In the genomic region with DNA sequence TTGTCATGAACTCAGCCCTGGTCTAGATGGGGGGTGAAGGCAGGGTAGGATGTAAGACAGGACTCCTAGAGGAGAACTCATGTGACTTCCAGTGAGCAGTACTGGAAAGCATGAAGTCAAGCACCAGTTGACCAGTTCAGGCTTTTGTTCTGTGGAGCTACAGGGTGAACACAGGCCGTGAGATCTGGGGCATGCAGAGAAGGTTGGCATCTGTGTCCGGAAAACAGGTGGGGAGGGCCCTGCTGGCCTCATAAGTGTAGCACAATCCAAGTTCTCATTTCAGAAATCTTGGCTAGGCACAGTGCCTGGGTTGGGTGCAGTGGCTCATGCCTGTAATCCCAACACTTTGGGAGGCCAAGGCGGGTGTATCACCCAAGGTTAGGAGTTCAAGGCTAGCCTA, we compare ENCODE assay signal across 29 cellular contexts.
"Had no signal": no experiment of that assay in that cellular context is flagged by ENCODE, and none has a peak within 500 bp of the region (broad histone marks: within the 10 kb centered on the region; RNA-seq: fewer than 3 reads in every experiment).

No MANE protein-coding gene starts in this region.

- H3K4me2 ChIP-seq: neural progenitor cell had no signal

- FAIRE-seq: endothelial cell of umbilical vein, small intestine had no signal

- H3K9me3 Mint-ChIP-seq: dendritic cell treated with granulocyte-macrophage colony-stimulating factor and Interleukin-4, amounts not matched to agents 40 ng/mL and 50 ng/mL, for 4 days; immature natural killer cell; memory B cell; nephron; neural progenitor cell; stimulated activated naive CD8-positive, alpha-beta T cell treated with anti-CD3 and anti-CD28 coated beads, Interleukin-15, amount 100 ng/mL, for 72 hours had no signal

- H3K36me3 ChIP-seq: colonic mucosa, esophagus squamous epithelium, neural progenitor cell, prostate gland, suprapubic skin, transverse colon, upper lobe of right lung, uterus had no signal

- H3K4me3 ChIP-seq: colonic mucosa, esophagus squamous epithelium, lung, neural progenitor cell, prostate gland, suprapubic skin, transverse colon, upper lobe of right lung, uterus had no signal

- H3K27me3 ChIP-seq: colonic mucosa, neural progenitor cell, suprapubic skin, transverse colon, upper lobe of right lung, uterus had no signal

- H3K4me1 Mint-ChIP-seq: immature natural killer cell; memory B cell; naive B cell; neural progenitor cell; stimulated activated naive CD8-positive, alpha-beta T cell treated with anti-CD3 and anti-CD28 coated beads, Interleukin-15, amount 100 ng/mL, for 72 hours had no signal

- H3K36me3 Mint-ChIP-seq: immature natural killer cell, memory B cell, naive B cell, neural progenitor cell had no signal

- H3K4me1 ChIP-seq: colonic mucosa, neural progenitor cell, uterus had no signal

- ATAC-seq: left colon, left ventricle myocardium superior, right cardiac atrium, upper lobe of right lung had no signal

- H2AFZ ChIP-seq: neural progenitor cell had no signal

- H3K9ac ChIP-seq: neural progenitor cell had no signal

- H3K27ac ChIP-seq: colonic mucosa, esophagus squamous epithelium, neural progenitor cell, prostate gland, suprapubic skin, transverse colon, upper lobe of right lung, uterus had no signal

- DNase-seq: colonic mucosa; effector memory CD4-positive, alpha-beta T cell; esophagus squamous epithelium; foreskin melanocyte; hypothalamus; immature natural killer cell; islet precursor cell; kidney glomerular epithelial cell; left colon; left ventricle myocardium superior; naive B cell; nucleus accumbens; right cardiac atrium; small intestine; stimulated activated CD4-positive, alpha-beta T cell treated with anti-CD3 and anti-CD28 coated beads, Interleukin-15, amount 100 ng/mL, for 24 hours; stimulated activated CD4-positive, alpha-beta T cell treated with anti-CD3 and anti-CD28 coated beads, Interleukin-2, amount 100 ng/mL, for 48 hours; stimulated activated naive CD4-positive, alpha-beta T cell; stimulated activated naive CD8-positive, alpha-beta T cell treated with anti-CD3 and anti-CD28 coated beads, Interleukin-15, amount 100 ng/mL, for 72 hours; transverse colon; upper lobe of right lung; uterus had no signal

- H3K27ac Mint-ChIP-seq: dendritic cell treated with granulocyte-macrophage colony-stimulating factor and Interleukin-4, amounts not matched to agents 40 ng/mL and 50 ng/mL, for 4 days; immature natural killer cell; memory B cell; naive B cell; nephron; neural progenitor cell had no signal

- H3K4me3 Mint-ChIP-seq: dendritic cell treated with granulocyte-macrophage colony-stimulating factor and Interleukin-4, amounts not matched to agents 40 ng/mL and 50 ng/mL, for 4 days; immature natural killer cell; memory B cell; naive B cell; nephron; neural progenitor cell; stimulated activated naive CD8-positive, alpha-beta T cell treated with anti-CD3 and anti-CD28 coated beads, Interleukin-15, amount 100 ng/mL, for 72 hours had no signal

- H3K9me3 ChIP-seq: colonic mucosa, esophagus squamous epithelium, prostate gland, suprapubic skin, transverse colon, upper lobe of right lung, uterus had no signal
